Comparison of ENCODE assay signal across 8 cellular contexts in the genomic region with DNA sequence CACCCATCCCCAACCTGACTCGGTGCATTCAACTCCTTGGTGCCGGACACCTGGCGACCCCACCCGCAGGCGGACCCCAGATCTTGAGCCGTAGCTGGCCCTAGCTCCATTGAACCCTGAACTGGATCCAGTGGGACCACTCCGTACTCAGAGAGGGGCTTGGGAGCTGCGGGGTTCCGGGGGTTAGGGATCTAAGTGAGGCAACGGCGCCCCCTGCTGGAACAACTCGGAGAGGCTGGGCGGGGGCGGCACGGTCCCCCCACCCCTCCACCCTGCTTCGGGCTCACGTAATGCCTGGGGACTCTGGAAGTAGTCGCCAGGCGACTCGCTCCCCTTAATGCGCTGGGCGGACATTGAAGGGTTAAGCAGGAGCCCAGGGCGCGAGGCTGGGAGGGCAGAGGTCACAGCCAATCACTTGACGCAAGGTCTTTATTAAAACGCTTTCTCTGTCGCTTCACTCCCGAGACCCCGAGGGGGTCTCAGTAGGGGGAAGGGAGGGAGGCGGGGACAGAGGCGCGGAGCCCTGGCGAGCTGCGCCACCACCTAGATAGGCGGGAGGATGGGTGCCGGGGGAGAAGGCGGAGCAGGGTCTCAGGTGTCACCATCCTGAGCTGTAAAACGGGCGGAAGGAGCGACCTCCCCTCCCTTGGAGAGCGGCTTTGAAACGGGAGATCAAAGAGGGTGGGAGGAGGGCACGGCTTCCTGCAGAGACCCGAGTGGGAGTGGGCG. TPM values are rescaled to one million over a fixed set of nuclear protein-coding genes. Genes with fewer than 3 reads are reported as not detected.
DNase-seq lines count a peak whose midpoint lies in the region; ATAC-seq, FAIRE-seq and TF ChIP-seq lines count a peak whose summit lies in the region.

No MANE protein-coding gene starts in this region.

- ATAC-seq in activated CD4-positive, CD25-positive, alpha-beta regulatory T cell treated with anti-CD3 and anti-CD28 coated beads, Interleukin-2, amount 50 U/mL, for 24 hours: peak; percentile 66 to 70
- ATAC-seq in left lobe of liver (peak; percentile 10), HG02840 (IDR thresholded peaks at IDR 0.05; ENCODE audit: low FRiP score, unreplicated experiment) (no peak)

- FAIRE-seq in H54 (lab: Jason Lieb, UNC): no peak

- H3K27ac ChIP-seq in caudate nucleus (ENCODE audit: low read depth, low read length): peak overlapping the region; percentile 52

- no peak for TF ChIP-seq POLR2A in H54 (IDR thresholded peaks at IDR 0.05; ENCODE audit: low read depth, low read length)

- in situ Hi-C loops in G401 (cut with HindIII; ENCODE audit: low sequenced_read_pairs): no loop called here

- DNase-seq in G401 (ENCODE audit: low spot score) (peak; percentile 70), NCI-H1436 treated with DMSO at 0.1 percent for 48 hours (lab: John Stamatoyannopoulos, UW) (peak; percentile 35), caudate nucleus (lab: John Stamatoyannopoulos, UW) (peak in 46 of 61 donors; percentile 1 to 73 (median 26)), left lobe of liver (ENCODE audit: low spot score) (no peak), H54 (ENCODE audit: insufficient read length, low spot score) (no peak)
- peak; percentile 54 for DNase-seq in stimulated activated CD4-positive, alpha-beta T cell treated with anti-CD3 and anti-CD28 coated beads, Interleukin-2, amount 100 ng/mL, for 4 hours (ENCODE audit: low read depth)

RNA-seq across cellular contexts. Expression of gene CRABP2, which starts 0.7 kb away (rescaled TPM):
- total RNA-seq in G401 (2014; rRNA removed; shearing (Covaris generic)): 1,143 and 1,168 TPM in 2 replicates
- total RNA-seq in left lobe of liver: 0.33 TPM

RNA-seq across cellular contexts. Expression of gene METTL25B, which starts 22.2 kb away (rescaled TPM):
- 24.6 and 54.8 TPM in 2 replicates for total RNA-seq in G401 (2014; rRNA removed; shearing (Covaris generic))
- 26.8 TPM for total RNA-seq in left lobe of liver

RNA-seq across cellular contexts. Expression of gene ISG20L2, which starts 22.5 kb away (rescaled TPM):
- total RNA-seq in G401 (2014; rRNA removed; shearing (Covaris generic)): 29.8 and 31.9 TPM in 2 replicates
- 10.8 TPM for total RNA-seq in left lobe of liver

RNA-seq across cellular contexts. Expression of gene NES, which starts 28.9 kb away (rescaled TPM):
- total RNA-seq in G401 (2014; rRNA removed; shearing (Covaris generic)): 170 and 183 TPM in 2 replicates
- 1.4 TPM for total RNA-seq in left lobe of liver

RNA-seq across cellular contexts. Expression of gene MRPL24, which starts 34.8 kb away (rescaled TPM):
- 34.2 and 88.7 TPM in 2 replicates for total RNA-seq in G401 (2014; rRNA removed; shearing (Covaris generic))
- 68.7 TPM for total RNA-seq in left lobe of liver

Comparison
In these comparisons a context has a peak if more than half of its experiments do, and no peak if none do; other contexts are left out.
1. DNase-seq: peak in G401 (single experiment), NCI-H1436 treated with DMSO at 0.1 percent for 48 hours (single experiment), caudate nucleus (46 of 61) and stimulated activated CD4-positive, alpha-beta T cell treated with anti-CD3 and anti-CD28 coated beads, Interleukin-2, amount 100 ng/mL, for 4 hours (single experiment); none in left lobe of liver (single experiment) and H54 (single experiment).
2. RNA of gene CRABP2, which starts 0.7 kb away (total RNA-seq): 1,143 to 1,168 TPM in G401; 0.33 TPM in left lobe of liver (single experiment); every median in the first group is over 100 times any median in the second.